Comparison of ENCODE assay signal across 9 cellular contexts in genomic region chr5:109191153-109191558, GRCh38.
A peak's percentile ranks its signal among the peaks of the same experiment; 100 is the strongest.
DNase-seq lines count a peak whose midpoint lies in the region; ATAC-seq and TF ChIP-seq lines count a peak whose summit lies in the region.
"Had no signal": no experiment of that assay in that cellular context is flagged by ENCODE, and none has a peak within 500 bp of the region (broad histone marks: within the 10 kb centered on the region; RNA-seq: fewer than 3 reads in every experiment).

No MANE protein-coding gene starts in this region.

- peaks cover 17% of the 10 kb centered on the region for H3K36me3 ChIP-seq in adipocyte (ENCODE audit: control insufficient read depth, insufficient read depth, low read length, severe bottlenecking)
- peaks cover 4 to 31% (median 24%) of the 10 kb centered on the region in 4 donors for H3K36me3 ChIP-seq in stomach

- H3K27ac Mint-ChIP-seq in activated CD4-positive, alpha-beta T cell treated with anti-CD3 and anti-CD28 coated beads for 36 hours: no peak overlapping the region

- H3K9ac ChIP-seq in adipocyte (ENCODE audit: low read length): peak overlapping the region; percentile 14

- H3K27ac ChIP-seq in stomach: no peak overlapping the region
- H3K27ac ChIP-seq: C4-2B had no signal

- H3K9me3 ChIP-seq in adipocyte (ENCODE audit: control insufficient read depth, low read length) (no peaks in the 10 kb centered on the region), stomach (no peaks in the 10 kb centered on the region)

- POLR2A ChIA-PET in activated CD4-positive, alpha-beta T cell treated with anti-CD3 and anti-CD28 coated beads for 36 hours (lab: Charles Lee): no interaction called here

- peak; percentile 47 for ATAC-seq in activated CD4-positive, alpha-beta T cell treated with anti-CD3 and anti-CD28 coated beads for 36 hours
- peak; percentile 49 for ATAC-seq in HG03045 (IDR thresholded peaks at IDR 0.05; ENCODE audit: unreplicated experiment)

- 32 to 43% (median 36%) methylated on average over 2 of the region's 2 CpGs for WGBS in stomach, 5 donors

- peaks cover 1% of the 10 kb centered on the region for H3K36me3 Mint-ChIP-seq in activated CD4-positive, alpha-beta T cell treated with anti-CD3 and anti-CD28 coated beads for 36 hours (ENCODE audit: low read depth)

- no peak for TF ChIP-seq EP300 in stomach (IDR thresholded peaks at IDR 0.05)

- no peak for DNase-seq in activated CD4-positive, alpha-beta T cell treated with anti-CD3 and anti-CD28 coated beads for 36 hours
- no peak for DNase-seq in activated CD4-positive, alpha-beta T cell treated with anti-CD3 and anti-CD28 coated beads for 1 hour
- DNase-seq in adipocyte (ENCODE audit: low read depth) (peak; percentile 71), skeletal muscle cell (ENCODE audit: low read depth) (peak; percentile 23), stomach (no peak), DMS153 treated with DMSO at 0.1 percent for 48 hours (lab: John Stamatoyannopoulos, UW; ENCODE audit: unreplicated experiment) (no peak), NCI-H128 (lab: John Stamatoyannopoulos, UW; ENCODE audit: unreplicated experiment) (no peak)

- no peaks in the 10 kb centered on the region for H3K9me3 Mint-ChIP-seq in activated CD4-positive, alpha-beta T cell treated with anti-CD3 and anti-CD28 coated beads for 36 hours (ENCODE audit: low read depth)

- peaks cover 3% of the 10 kb centered on the region for H3K4me1 Mint-ChIP-seq in activated CD4-positive, alpha-beta T cell treated with anti-CD3 and anti-CD28 coated beads for 36 hours

- no peak overlapping the region for H3K4me3 Mint-ChIP-seq in activated CD4-positive, alpha-beta T cell treated with anti-CD3 and anti-CD28 coated beads for 36 hours

- H3K27me3 Mint-ChIP-seq in activated CD4-positive, alpha-beta T cell treated with anti-CD3 and anti-CD28 coated beads for 36 hours: no peaks in the 10 kb centered on the region

- H3K27me3 ChIP-seq in adipocyte (replicated peaks; ENCODE audit: control insufficient read depth, insufficient read depth, low read length) (no peaks in the 10 kb centered on the region), stomach (no peaks in the 10 kb centered on the region)

- CTCF ChIA-PET in activated CD4-positive, alpha-beta T cell treated with anti-CD3 and anti-CD28 coated beads for 36 hours (lab: Charles Lee): no interaction called here

- TF ChIP-seq CTCF in stomach (IDR thresholded peaks at IDR 0.05): no peak

- TF ChIP-seq POLR2A in stomach (IDR thresholded peaks at IDR 0.05): no peak

- H3K4me3 ChIP-seq in adipocyte (ENCODE audit: low read length) (peak overlapping the region; percentile 40), skeletal muscle cell (ENCODE audit: low read depth, low read length) (no peak overlapping the region), stomach (no peak overlapping the region)

- intact Hi-C loops in activated CD4-positive, alpha-beta T cell treated with anti-CD3 and anti-CD28 coated beads for 36 hours (cut with DNase I, micrococcal nuclease): no loop called here
- intact Hi-C loops in stomach (cut with DNase I; ENCODE audit: low total_unique reads): no loop called here

- peaks cover 32% of the 10 kb centered on the region for H3K4me1 ChIP-seq in adipocyte (ENCODE audit: control insufficient read depth, insufficient read depth, low read length)
- H3K4me1 ChIP-seq in stomach: peaks cover 0 to 8% (median 2%) of the 10 kb centered on the region in 4 donors

Comparison
In these comparisons a context has a peak if more than half of its experiments do, and no peak if none do; other contexts are left out.
1. DNase-seq: peak in adipocyte (single experiment) and skeletal muscle cell (single experiment); none in activated CD4-positive, alpha-beta T cell treated with anti-CD3 and anti-CD28 coated beads for 36 hours (single experiment), activated CD4-positive, alpha-beta T cell treated with anti-CD3 and anti-CD28 coated beads for 1 hour (single experiment), stomach (single experiment), DMS153 treated with DMSO at 0.1 percent for 48 hours (single experiment) and NCI-H128 (single experiment).